19 cellular contexts compared by ENCODE assay signal in the genomic region with DNA sequence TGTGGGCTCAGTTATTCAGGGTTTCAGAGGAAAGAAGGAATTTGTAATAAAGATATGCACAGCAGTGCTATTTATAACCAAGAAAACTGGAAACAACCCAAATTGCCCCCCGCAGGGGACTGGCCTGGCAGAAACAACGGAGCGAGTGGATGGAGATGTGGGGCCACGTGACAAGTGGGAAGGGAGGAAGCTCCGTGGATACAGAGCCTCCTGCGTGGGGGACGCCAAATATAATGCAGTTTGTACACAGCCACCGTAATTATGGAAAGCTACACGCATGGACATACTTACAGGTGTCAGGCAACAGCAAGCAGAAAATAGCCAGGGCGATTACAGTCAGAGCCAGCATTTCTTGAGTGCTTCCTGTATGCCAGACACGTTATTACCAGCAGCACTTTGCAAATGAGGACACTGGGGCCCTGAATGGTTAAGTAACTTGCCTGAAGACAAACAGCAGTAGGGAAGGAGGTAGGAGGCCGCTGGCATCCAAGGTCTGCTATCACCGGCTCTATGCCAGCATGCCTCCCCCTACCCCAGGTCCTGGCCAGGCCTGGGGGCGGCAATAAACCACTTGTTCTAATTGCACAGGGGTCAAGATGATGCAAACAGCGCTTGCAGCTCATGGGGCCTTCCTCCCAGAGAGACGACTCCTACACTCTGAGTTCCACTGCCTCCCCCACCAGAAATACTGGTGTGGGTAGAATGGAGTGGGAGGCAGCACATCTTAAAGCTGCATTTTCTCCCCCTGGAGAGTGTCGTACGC. TPM values are rescaled to one million over a fixed set of nuclear protein-coding genes. Genes with fewer than 3 reads are reported as not detected.
A peak's percentile ranks its signal among the peaks of the same experiment; 100 is the strongest.
DNase-seq lines count a peak whose midpoint lies in the region; ATAC-seq and TF ChIP-seq lines count a peak whose summit lies in the region.
"Had no signal": no experiment of that assay in that cellular context is flagged by ENCODE, and none has a peak within 500 bp of the region (broad histone marks: within the 10 kb centered on the region; RNA-seq: fewer than 3 reads in every experiment).

No MANE protein-coding gene starts in this region.

- H3K4me3 ChIP-seq in astrocyte of the cerebellum (ENCODE audit: low read depth, low read length), result no peak overlapping the region
- no peak overlapping the region for H3K4me3 ChIP-seq in heart right ventricle
- no peak overlapping the region for H3K4me3 ChIP-seq in gastroesophageal sphincter
- no peak overlapping the region for H3K4me3 ChIP-seq in aorta (ENCODE audit: low read length in 2 of 2)
- H3K4me3 ChIP-seq: lower lobe of right lung, SJCRH30 had no signal

- H3K27ac ChIP-seq in heart right ventricle (peak overlapping the region; percentile 3 to 88 (median 72)), gastroesophageal sphincter (no peak overlapping the region), aorta (ENCODE audit: low read depth in 1 of 2, low read length in 2 of 2) (no peak overlapping the region)
- H3K27ac ChIP-seq: lower lobe of right lung, SJCRH30 had no signal

- no peak for TF ChIP-seq POLR2A in gastroesophageal sphincter (IDR thresholded peaks at IDR 0.05)

- peaks cover 0 to 24% (median 4%) of the 10 kb centered on the region in 11 donors for H3K9me3 ChIP-seq in heart right ventricle
- peaks cover 0 to 21% (median 0%) of the 10 kb centered on the region in 3 donors for H3K9me3 ChIP-seq in gastroesophageal sphincter
- no peaks in the 10 kb centered on the region for H3K9me3 ChIP-seq in aorta (ENCODE audit: control insufficient read depth, low read length)
- H3K9me3 ChIP-seq: lower lobe of right lung, SJCRH30 had no signal

- no peaks in the 10 kb centered on the region for H3K36me3 Mint-ChIP-seq in activated CD4-positive, alpha-beta memory T cell treated with anti-CD3 and anti-CD28 coated beads for 36 hours

- no peak overlapping the region for H3K4me3 Mint-ChIP-seq in activated CD4-positive, alpha-beta memory T cell treated with anti-CD3 and anti-CD28 coated beads for 36 hours
- H3K4me3 Mint-ChIP-seq: activated CD4-positive, alpha-beta T cell treated with anti-CD3 and anti-CD28 coated beads for 36 hours; effector memory CD8-positive, alpha-beta T cell; naive B cell; T-helper 2 cell treated with Interferon-gamma antibody and Interleukin-4, amounts not matched to agents 5 μg/mL and 100 μg/mL, for 36 hours had no signal

- DNase-seq in HEK293T (ENCODE audit: extremely low spot score), result peak; percentile 3
- peak; percentile 26 for DNase-seq in astrocyte of the cerebellum (ENCODE audit: low read depth)
- no peak for DNase-seq in heart right ventricle
- peak; percentile 28 for DNase-seq in renal cortical epithelial cell (ENCODE audit: low read depth)
- DNase-seq in HT-29 (ENCODE audit: low spot score), result no peak
- DNase-seq in activated CD4-positive, alpha-beta memory T cell treated with anti-CD3 and anti-CD28 coated beads for 36 hours, result no peak
- no peak for DNase-seq in aorta
- DNase-seq: activated CD4-positive, alpha-beta T cell treated with anti-CD3 and anti-CD28 coated beads for 36 hours; activated CD8-positive, alpha-beta memory T cell treated with anti-CD3 and anti-CD28 coated beads, Interleukin-2, amount 50 U/mL, for 48 hours; AML-193; effector memory CD8-positive, alpha-beta T cell; lower lobe of right lung; naive B cell; NCI-H1694; NCI-H446; SJCRH30; stimulated activated naive CD4-positive, alpha-beta T cell treated with Interleukin-2 at 50 U/mL for 16 hours had no signal

- in situ Hi-C loops in astrocyte of the cerebellum (cut with HindIII; ENCODE audit: low sequenced_read_pairs), result no loop called here

- TF ChIP-seq EP300 in gastroesophageal sphincter (IDR thresholded peaks at IDR 0.05), result no peak

- ATAC-seq in heart right ventricle (peak; percentile 8 to 88 (median 69)), gastroesophageal sphincter (no peak), aorta (ENCODE audit: low FRiP score) (no peak)
- ATAC-seq: activated CD4-positive, alpha-beta T cell treated with anti-CD3 and anti-CD28 coated beads for 36 hours; effector memory CD8-positive, alpha-beta T cell had no signal

- H3K36me3 ChIP-seq in heart right ventricle (no peaks in the 10 kb centered on the region), gastroesophageal sphincter (no peaks in the 10 kb centered on the region), aorta (ENCODE audit: control insufficient read depth in 1 of 2, insufficient read depth in 2 of 2, low read length in 1 of 2) (no peaks in the 10 kb centered on the region)
- H3K36me3 ChIP-seq: lower lobe of right lung, SJCRH30 had no signal

- H3K4me1 ChIP-seq in heart right ventricle, result peaks cover 0 to 42% (median 14%) of the 10 kb centered on the region in 9 donors
- peaks cover 0 to 10% (median 0%) of the 10 kb centered on the region in 3 donors for H3K4me1 ChIP-seq in gastroesophageal sphincter
- no peaks in the 10 kb centered on the region for H3K4me1 ChIP-seq in aorta (ENCODE audit: control insufficient read depth in 1 of 2, insufficient read depth in 2 of 2, low read length in 2 of 2)
- H3K4me1 ChIP-seq: lower lobe of right lung, SJCRH30 had no signal

- 40 to 50% methylated on average over 18 of the region's 18 CpGs for WGBS in heart right ventricle, 2 donors
- 45 to 67% methylated on average over 4 to 10 of the region's 18 CpGs for WGBS in gastroesophageal sphincter (ENCODE audit: low coverage in 1 of 2), 2 donors
- WGBS in aorta, 2 donors, result 35 to 43% methylated on average over 18 of the region's 18 CpGs

- H3K27ac Mint-ChIP-seq in activated CD4-positive, alpha-beta memory T cell treated with anti-CD3 and anti-CD28 coated beads for 36 hours, result no peak overlapping the region
- H3K27ac Mint-ChIP-seq: activated CD4-positive, alpha-beta T cell treated with anti-CD3 and anti-CD28 coated beads for 36 hours; effector memory CD8-positive, alpha-beta T cell; T-helper 2 cell treated with Interferon-gamma antibody and Interleukin-4, amounts not matched to agents 5 μg/mL and 100 μg/mL, for 36 hours had no signal

- H3K27me3 Mint-ChIP-seq in activated CD4-positive, alpha-beta memory T cell treated with anti-CD3 and anti-CD28 coated beads for 36 hours, result no peaks in the 10 kb centered on the region

- H3K27me3 ChIP-seq in heart right ventricle (no peaks in the 10 kb centered on the region), gastroesophageal sphincter (no peaks in the 10 kb centered on the region), aorta (ENCODE audit: control insufficient read depth in 1 of 2, insufficient read depth in 2 of 2, low read length in 1 of 2) (no peaks in the 10 kb centered on the region)
- H3K27me3 ChIP-seq: SJCRH30 had no signal

- CTCF ChIA-PET in HEK293T (lab: Yijun Ruan, JAX), result interaction anchor here (1.7 kb wide), 1 partner anchor 93 kb away, joined by 4 read pairs; no protein-coding TSS in a partner anchor
- CTCF ChIA-PET in activated CD4-positive, alpha-beta memory T cell treated with anti-CD3 and anti-CD28 coated beads for 36 hours (lab: Charles Lee), result no interaction called here

- POLR2A ChIA-PET in HEK293T (lab: Yijun Ruan, JAX), result no interaction called here
- POLR2A ChIA-PET in activated CD4-positive, alpha-beta memory T cell treated with anti-CD3 and anti-CD28 coated beads for 36 hours (lab: Charles Lee), result no interaction called here

- intact Hi-C loops in heart right ventricle (cut with DNase I) (loop anchor here in 1 of 10 donors (10.0 kb wide), 1 partner anchor 141 kb away; no protein-coding TSS in a partner anchor), aorta (cut with DNase I) (no loop called here)
- intact Hi-C loops in activated CD4-positive, alpha-beta memory T cell treated with anti-CD3 and anti-CD28 coated beads for 36 hours (cut with micrococcal nuclease), result no loop called here

- no peak for TF ChIP-seq CTCF in astrocyte of the cerebellum (IDR thresholded peaks at IDR 0.05; ENCODE audit: low read depth, low read length, missing control alignments)
- no peak for TF ChIP-seq CTCF in heart right ventricle (IDR thresholded peaks at IDR 0.05)
- no peak for TF ChIP-seq CTCF in gastroesophageal sphincter (IDR thresholded peaks at IDR 0.05)

- H3K4me1 Mint-ChIP-seq in activated CD4-positive, alpha-beta memory T cell treated with anti-CD3 and anti-CD28 coated beads for 36 hours (ENCODE audit: low read depth), result no peaks in the 10 kb centered on the region
- H3K4me1 Mint-ChIP-seq: activated CD4-positive, alpha-beta T cell treated with anti-CD3 and anti-CD28 coated beads for 36 hours had no signal

- H3K9me3 Mint-ChIP-seq in activated CD4-positive, alpha-beta memory T cell treated with anti-CD3 and anti-CD28 coated beads for 36 hours, result peaks cover 20% of the 10 kb centered on the region

TF ChIP-seq in HEK293T, 16 proteins besides CTCF, POLR2A, EP300 and RAD21:
- TF ChIP-seq NFRKB (IDR thresholded peaks at IDR 0.05), result no peak
- TF ChIP-seq, protein P1, sequence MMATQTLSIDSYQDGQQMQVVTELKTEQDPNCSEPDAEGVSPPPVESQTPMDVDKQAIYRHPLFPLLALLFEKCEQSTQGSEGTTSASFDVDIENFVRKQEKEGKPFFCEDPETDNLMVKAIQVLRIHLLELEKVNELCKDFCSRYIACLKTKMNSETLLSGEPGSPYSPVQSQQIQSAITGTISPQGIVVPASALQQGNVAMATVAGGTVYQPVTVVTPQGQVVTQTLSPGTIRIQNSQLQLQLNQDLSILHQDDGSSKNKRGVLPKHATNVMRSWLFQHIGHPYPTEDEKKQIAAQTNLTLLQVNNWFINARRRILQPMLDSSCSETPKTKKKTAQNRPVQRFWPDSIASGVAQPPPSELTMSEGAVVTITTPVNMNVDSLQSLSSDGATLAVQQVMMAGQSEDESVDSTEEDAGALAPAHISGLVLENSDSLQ (IDR thresholded peaks at IDR 0.05), result no peak
- no peak for TF ChIP-seq BHLHE40 (IDR thresholded peaks at IDR 0.05; ENCODE audit: borderline replicate concordance)

RNA-seq across cellular contexts. Expression of a gene that starts 8.8 kb away (rescaled TPM):
- total RNA-seq in heart right ventricle (100 to 1,000 TPM in 6 of 10 donors, 10 to 100 TPM in 4; 70.6 to 152 (median 126) TPM), renal cortical epithelial cell (0.20 and 1.6 TPM in 2 replicates), gastroesophageal sphincter (1 to 10 TPM in 2 of 4 donors, under 1 TPM in 2; 0.27 to 1.5 (median 0.81) TPM), aorta (1 to 10 TPM; 2.4 to 4.4 TPM)
- polyA plus RNA-seq in heart right ventricle (100 to 1,000 TPM in 1 of 2 donors, 10 to 100 TPM in 1; 30.8 to 107 TPM), aorta (10 to 100 TPM in 1 of 2 donors, not detected in 1; 12.8 TPM)
- 1.8 and 1.9 TPM in 2 replicates for total RNA-seq in HT-29 (2014; rRNA removed; shearing (Covaris generic))
- under 1 TPM; 0.46 to 0.76 TPM for total RNA-seq in activated CD4-positive, alpha-beta memory T cell treated with anti-CD3 and anti-CD28 coated beads for 36 hours

Comparison
In these comparisons a context has a peak if more than half of its experiments do, and no peak if none do; other contexts are left out.
1. DNase-seq: peak in HEK293T (single experiment), astrocyte of the cerebellum (single experiment) and renal cortical epithelial cell (single experiment); none in heart right ventricle (0 of 2), HT-29 (single experiment), activated CD4-positive, alpha-beta memory T cell treated with anti-CD3 and anti-CD28 coated beads for 36 hours (single experiment) and aorta (0 of 2).
2. ATAC-seq: peak in heart right ventricle (8 of 8); none in gastroesophageal sphincter (single experiment) and aorta (single experiment).
3. H3K27ac ChIP-seq: peak in heart right ventricle (10 of 10); none in gastroesophageal sphincter (0 of 4) and aorta (0 of 2).
4. RNA of a gene that starts 8.8 kb away (total RNA-seq): 70.6 to 152 TPM in heart right ventricle; 2.4 to 4.4 TPM in aorta, 1.8 to 1.9 TPM in HT-29, 0.27 to 1.5 TPM in gastroesophageal sphincter, 0.46 to 0.76 TPM in activated CD4-positive, alpha-beta memory T cell treated with anti-CD3 and anti-CD28 coated beads for 36 hours and 0.20 to 1.6 TPM in renal cortical epithelial cell; every median in the first group is over 10 times any median in the second.